13 cellular contexts compared by ENCODE assay signal in genomic region chr20:3250091-3250504, GRCh38. TPM values are rescaled to one million over a fixed set of nuclear protein-coding genes. Genes with fewer than 3 reads are reported as not detected.
A peak's percentile ranks its signal among the peaks of the same experiment; 100 is the strongest.
DNase-seq lines count a peak whose midpoint lies in the region; ATAC-seq and TF ChIP-seq lines count a peak whose summit lies in the region.
"Had no signal": no experiment of that assay in that cellular context is flagged by ENCODE, and none has a peak within 500 bp of the region (broad histone marks: within the 10 kb centered on the region; RNA-seq: fewer than 3 reads in every experiment).

No MANE protein-coding gene starts in this region.

- H3K4me1 Mint-ChIP-seq in GM23338 = peaks cover 8% of the 10 kb centered on the region
- H3K4me1 Mint-ChIP-seq in stimulated activated naive B cell treated with anti-CD40 and anti-IgM and Interleukin-4, amounts not matched to agents 10 μg/mL and 1 μg/mL and 100 μg/mL, for 72 hours = peaks cover 4 to 7% of the 10 kb centered on the region in 2 donors

- no peak overlapping the region for H3K27ac Mint-ChIP-seq in GM23338
- no peak overlapping the region for H3K27ac Mint-ChIP-seq in stimulated activated naive B cell treated with anti-CD40 and anti-IgM and Interleukin-4, amounts not matched to agents 10 μg/mL and 1 μg/mL and 100 μg/mL, for 72 hours
- H3K27ac Mint-ChIP-seq: memory B cell had no signal

- no peaks in the 10 kb centered on the region for H3K36me3 Mint-ChIP-seq in GM23338 (ENCODE audit: low read depth)
- H3K36me3 Mint-ChIP-seq in stimulated activated naive B cell treated with anti-CD40 and anti-IgM and Interleukin-4, amounts not matched to agents 10 μg/mL and 1 μg/mL and 100 μg/mL, for 72 hours = peaks cover 10 to 12% of the 10 kb centered on the region in 2 donors

- H3K9me3 ChIP-seq in hepatocyte (ENCODE audit: low read depth) = no peaks in the 10 kb centered on the region

- H3K4me2 ChIP-seq in GM23338 (no peak overlapping the region), hepatocyte (no peak overlapping the region)

- POLR2A ChIA-PET in AG04449 (lab: Yijun Ruan, JAX) = no interaction called here

- no peak overlapping the region for H3K27ac ChIP-seq in GM23338 (ENCODE audit: low read depth)
- H3K27ac ChIP-seq in hepatocyte = no peak overlapping the region
- H3K27ac ChIP-seq: skin epidermis had no signal

- H3K36me3 ChIP-seq in GM23338 (ENCODE audit: insufficient read depth) (no peaks in the 10 kb centered on the region), hepatocyte (replicated peaks; ENCODE audit: insufficient read depth, low read depth) (no peaks in the 10 kb centered on the region)

- H3K4me3 ChIP-seq in AG04449 (ENCODE audit: low read depth, low read length) = no peak overlapping the region
- H3K4me3 ChIP-seq in GM23338 = no peak overlapping the region
- H3K4me3 ChIP-seq in hepatocyte = no peak overlapping the region
- H3K4me3 ChIP-seq: skin epidermis had no signal

- no peaks in the 10 kb centered on the region for H3K9me3 Mint-ChIP-seq in GM23338
- H3K9me3 Mint-ChIP-seq in stimulated activated naive B cell treated with anti-CD40 and anti-IgM and Interleukin-4, amounts not matched to agents 10 μg/mL and 1 μg/mL and 100 μg/mL, for 72 hours = no peaks in the 10 kb centered on the region
- H3K9me3 Mint-ChIP-seq: memory B cell had no signal

- H4K20me1 ChIP-seq in GM23338 (replicated peaks; ENCODE audit: insufficient read depth) (no peaks in the 10 kb centered on the region), hepatocyte (ENCODE audit: insufficient read depth, poor library complexity, severe bottlenecking) (no peaks in the 10 kb centered on the region)

- no peak for DNase-seq in AG04449 (ENCODE audit: low read depth, low spot score)
- DNase-seq in GM23338 (ENCODE audit: low spot score) = peak; percentile 95
- peak; percentile 77 to 81 for DNase-seq in SHP77 (lab: John Stamatoyannopoulos, UW)
- no peak for DNase-seq in hepatocyte (ENCODE audit: low spot score)
- DNase-seq in kidney glomerular epithelial cell (lab: John Stamatoyannopoulos, UW) = no peak
- no peak for DNase-seq in stimulated activated naive B cell treated with anti-CD40 and anti-IgM and Interleukin-4, amounts not matched to agents 10 μg/mL and 1 μg/mL and 100 μg/mL, for 72 hours
- no peak for DNase-seq in A172 (ENCODE audit: low spot score)
- DNase-seq: activated effector memory CD4-positive, alpha-beta T cell treated with Interleukin-2 at 50 U/mL for 16 hours; DND-41; NCI-H2081 treated with DMSO at 0.1 percent for 48 hours had no signal

- H3K9me2 ChIP-seq in GM23338 (ENCODE audit: insufficient read depth) (no peaks in the 10 kb centered on the region), hepatocyte (replicated peaks; ENCODE audit: insufficient read depth) (no peaks in the 10 kb centered on the region)

- H2AFZ ChIP-seq in GM23338 (no peak overlapping the region), hepatocyte (no peak overlapping the region)

- peaks cover 31% of the 10 kb centered on the region for H3K27me3 Mint-ChIP-seq in GM23338 (ENCODE audit: insufficient read depth, low read depth, poor library complexity)
- H3K27me3 Mint-ChIP-seq in stimulated activated naive B cell treated with anti-CD40 and anti-IgM and Interleukin-4, amounts not matched to agents 10 μg/mL and 1 μg/mL and 100 μg/mL, for 72 hours = peaks cover 32 to 40% of the 10 kb centered on the region in 2 donors

- ATAC-seq in GM23338 (peak; percentile 85), GM18909 (IDR thresholded peaks at IDR 0.05; ENCODE audit: poor library complexity, unreplicated experiment) (no peak)
- no peak for ATAC-seq in stimulated activated naive B cell treated with anti-CD40 and anti-IgM and Interleukin-4, amounts not matched to agents 10 μg/mL and 1 μg/mL and 100 μg/mL, for 72 hours (replicated peaks)

- H3K79me2 ChIP-seq in GM23338 (replicated peaks; ENCODE audit: insufficient read depth) (no peaks in the 10 kb centered on the region), hepatocyte (no peaks in the 10 kb centered on the region)

- peak; percentile 17 for TF ChIP-seq CTCF in AG04449 (IDR thresholded peaks at IDR 0.05; ENCODE audit: insufficient read depth, low read length, missing control alignments)
- TF ChIP-seq CTCF in GM23338 (conservative IDR thresholded peaks at IDR 0.05; ENCODE audit: low read depth in 2 of 2) = peak; percentile 73 to 85
- peak; percentile 35 for TF ChIP-seq CTCF in hepatocyte (IDR thresholded peaks at IDR 0.05; ENCODE audit: poor library complexity)

- peaks cover 34% of the 10 kb centered on the region for H3K27me3 ChIP-seq in GM23338 (ENCODE audit: insufficient read depth)
- peaks cover 34% of the 10 kb centered on the region for H3K27me3 ChIP-seq in hepatocyte

- H3K4me3 Mint-ChIP-seq in GM23338 = peak overlapping the region; percentile 66
- H3K4me3 Mint-ChIP-seq in stimulated activated naive B cell treated with anti-CD40 and anti-IgM and Interleukin-4, amounts not matched to agents 10 μg/mL and 1 μg/mL and 100 μg/mL, for 72 hours = no peak overlapping the region
- H3K4me3 Mint-ChIP-seq: memory B cell had no signal

- 44% methylated on average over 10 of the region's 10 CpGs for WGBS in hepatocyte (ENCODE audit: low lambda C conversion rate, missing lambda C conversion rate)

- H3K4me1 ChIP-seq in GM23338 (ENCODE audit: insufficient read depth) (peaks cover 18% of the 10 kb centered on the region), hepatocyte (ENCODE audit: insufficient read depth) (peaks cover 8% of the 10 kb centered on the region)

- 0 out of 2 replicates have a peak, but pooled peaks cover 14% of the 10 kb centered on the region for H3F3A ChIP-seq in GM23338 (replicated peaks; ENCODE audit: low read depth)

- CTCF ChIA-PET in AG04449 (lab: Yijun Ruan, JAX) = interaction anchor here (0.8 to 2.5 kb wide), 5 partner anchors 10 to 31 kb away, joined by 3 to 11 read pairs (median 3); no protein-coding TSS in a partner anchor

TF ChIP-seq in GM23338, 12 proteins besides CTCF, POLR2A, EP300 and RAD21 (continues in another document):
- TF ChIP-seq CREB1 (CRISPR knock-in tag; IDR thresholded peaks at IDR 0.05; ENCODE audit: low read depth) (no peak), POLR2AphosphoS5 (IDR thresholded peaks at IDR 0.05; ENCODE audit: low read depth) (no peak), ZNF114 (CRISPR knock-in tag; IDR thresholded peaks at IDR 0.05) (no peak), ZNF331 (CRISPR knock-in tag; IDR thresholded peaks at IDR 0.05; ENCODE audit: low read depth) (no peak), NANOG (IDR thresholded peaks at IDR 0.05; ENCODE audit: borderline replicate concordance) (no peak)
- TF ChIP-seq, protein P1, sequence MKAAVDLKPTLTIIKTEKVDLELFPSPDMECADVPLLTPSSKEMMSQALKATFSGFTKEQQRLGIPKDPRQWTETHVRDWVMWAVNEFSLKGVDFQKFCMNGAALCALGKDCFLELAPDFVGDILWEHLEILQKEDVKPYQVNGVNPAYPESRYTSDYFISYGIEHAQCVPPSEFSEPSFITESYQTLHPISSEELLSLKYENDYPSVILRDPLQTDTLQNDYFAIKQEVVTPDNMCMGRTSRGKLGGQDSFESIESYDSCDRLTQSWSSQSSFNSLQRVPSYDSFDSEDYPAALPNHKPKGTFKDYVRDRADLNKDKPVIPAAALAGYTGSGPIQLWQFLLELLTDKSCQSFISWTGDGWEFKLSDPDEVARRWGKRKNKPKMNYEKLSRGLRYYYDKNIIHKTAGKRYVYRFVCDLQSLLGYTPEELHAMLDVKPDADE (IDR thresholded peaks at IDR 0.05) = no peak

RNA-seq across cellular contexts. Expression of gene SLC4A11, which starts 11.1 kb away (rescaled TPM):
- 12.1 and 17.1 TPM in 2 replicates for total RNA-seq in GM23338 (2014; rRNA removed; shearing (Covaris generic))
- 10.8 and 14.8 TPM in 2 replicates for polyA plus RNA-seq in GM23338 (2016; fragmentation: Nextera tagmentation; extraction: Ambion mirVana)
- 0.28 and 0.37 TPM in 2 replicates for total RNA-seq in hepatocyte
- polyA plus RNA-seq in hepatocyte = 1.3 and 2.3 TPM in 2 replicates
- total RNA-seq in A172 (2014; rRNA removed; shearing (Covaris generic)) = 4.8 and 5.2 TPM in 2 replicates

RNA-seq across cellular contexts. Expression of gene ITPA, which starts 40.8 kb away (rescaled TPM):
- total RNA-seq in GM23338 (2014; rRNA removed; shearing (Covaris generic)) = 45.3 and 57.5 TPM in 2 replicates
- polyA plus RNA-seq in GM23338 (2016; fragmentation: Nextera tagmentation; extraction: Ambion mirVana) (81.7 and 86.6 TPM in 2 replicates), hepatocyte (48.2 and 73.9 TPM in 2 replicates)
- 27.8 and 33.5 TPM in 2 replicates for total RNA-seq in hepatocyte
- total RNA-seq in A172 (2014; rRNA removed; shearing (Covaris generic)) = 85.8 and 92.7 TPM in 2 replicates

RNA-seq across cellular contexts. Expression of gene DDRGK1, which starts 45.6 kb away (rescaled TPM):
- total RNA-seq in GM23338 (2014; rRNA removed; shearing (Covaris generic)) = 34.8 and 44.0 TPM in 2 replicates
- 35.7 and 45.5 TPM in 2 replicates for polyA plus RNA-seq in GM23338 (2016; fragmentation: Nextera tagmentation; extraction: Ambion mirVana)
- 92.9 and 95.2 TPM in 2 replicates for total RNA-seq in hepatocyte
- 154 and 159 TPM in 2 replicates for polyA plus RNA-seq in hepatocyte
- total RNA-seq in A172 (2014; rRNA removed; shearing (Covaris generic)) = 70.0 and 76.8 TPM in 2 replicates

Comparison
In these comparisons a context has a peak if more than half of its experiments do, and no peak if none do; other contexts are left out.
1. DNase-seq: peak in GM23338 (single experiment) and SHP77 (2 of 2); none in AG04449 (single experiment), hepatocyte (single experiment), kidney glomerular epithelial cell (single experiment), stimulated activated naive B cell treated with anti-CD40 and anti-IgM and Interleukin-4, amounts not matched to agents 10 μg/mL and 1 μg/mL and 100 μg/mL, for 72 hours (single experiment) and A172 (single experiment).
2. CTCF ChIP-seq: peak in every context shown above with its lines; median percentile 79 in GM23338; 35 in hepatocyte; 17 in AG04449.